In the genomic region with DNA sequence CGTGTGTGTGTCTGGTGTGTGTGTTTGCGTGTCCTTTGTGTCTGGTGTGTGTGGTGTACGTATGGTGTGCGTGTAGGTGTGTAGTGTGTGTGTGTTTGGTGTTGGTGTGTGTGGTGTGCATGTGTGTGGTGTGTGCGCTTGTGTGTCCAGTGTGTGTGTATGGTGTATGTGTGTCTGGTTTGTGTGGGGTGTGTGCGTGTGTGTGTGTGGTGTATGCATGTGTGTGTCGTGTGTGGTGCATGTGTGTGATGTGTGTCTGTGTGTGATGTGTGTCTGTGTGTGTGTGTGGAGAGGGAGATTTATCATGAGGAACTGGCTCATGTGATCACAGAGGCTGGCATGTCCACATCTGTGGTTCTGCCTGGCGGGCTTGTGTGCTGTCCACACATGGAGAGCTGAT, we compare ENCODE assay signal across 2 cellular contexts.
TF ChIP-seq lines count a peak whose summit lies in the region.

No MANE protein-coding gene starts in this region.

TF ChIP-seq in IMR-90, 13 proteins besides CTCF, POLR2A, EP300 and RAD21:
- TF ChIP-seq MXI1 (IDR thresholded peaks at IDR 0.05; ENCODE audit: borderline replicate concordance, low read depth, low read length): no peak
- TF ChIP-seq, protein P1, sequence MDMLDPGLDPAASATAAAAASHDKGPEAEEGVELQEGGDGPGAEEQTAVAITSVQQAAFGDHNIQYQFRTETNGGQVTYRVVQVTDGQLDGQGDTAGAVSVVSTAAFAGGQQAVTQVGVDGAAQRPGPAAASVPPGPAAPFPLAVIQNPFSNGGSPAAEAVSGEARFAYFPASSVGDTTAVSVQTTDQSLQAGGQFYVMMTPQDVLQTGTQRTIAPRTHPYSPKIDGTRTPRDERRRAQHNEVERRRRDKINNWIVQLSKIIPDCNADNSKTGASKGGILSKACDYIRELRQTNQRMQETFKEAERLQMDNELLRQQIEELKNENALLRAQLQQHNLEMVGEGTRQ (IDR thresholded peaks at IDR 0.05; ENCODE audit: low read depth, low read length): no peak
- no peak for TF ChIP-seq RCOR1 (IDR thresholded peaks at IDR 0.05; ENCODE audit: insufficient replicate concordance, low read length)

TF ChIP-seq in H1, 55 proteins besides CTCF, POLR2A, EP300 and RAD21:
- TF ChIP-seq BRCA1 (IDR thresholded peaks at IDR 0.05; ENCODE audit: low read depth, low read length) (no peak), SIRT6 (IDR thresholded peaks at IDR 0.05; ENCODE audit: low read length) (no peak), FOSL1 (IDR thresholded peaks at IDR 0.05; ENCODE audit: insufficient read depth, low read depth, low read length) (no peak), JUND (IDR thresholded peaks at IDR 0.05; ENCODE audit: low read length) (no peak), CEBPB (IDR thresholded peaks at IDR 0.05; ENCODE audit: low read depth, low read length) (no peak), EZH2 (IDR thresholded peaks at IDR 0.05; ENCODE audit: low read depth, low read length, severe bottlenecking) (no peak), ZNF274 (IDR thresholded peaks at IDR 0.05; ENCODE audit: borderline replicate concordance, extremely low read depth, low read length) (no peak), RFX5 (IDR thresholded peaks at IDR 0.05; ENCODE audit: borderline replicate concordance, low read depth, low read length) (no peak), KDM4A (IDR thresholded peaks at IDR 0.05; ENCODE audit: low read depth, low read length, severe bottlenecking) (no peak), SIX5 (IDR thresholded peaks at IDR 0.05; ENCODE audit: low read depth, low read length) (no peak), MAFK (IDR thresholded peaks at IDR 0.05; ENCODE audit: low read depth, low read length) (no peak), BCL11A (IDR thresholded peaks at IDR 0.05; ENCODE audit: low read depth in 2 of 2, low read length in 2 of 2) (no peak), HDAC6 (IDR thresholded peaks at IDR 0.05; ENCODE audit: low read depth, low read length) (no peak), POU5F1 (IDR thresholded peaks at IDR 0.05; ENCODE audit: low read depth, low read length) (no peak), JUN (IDR thresholded peaks at IDR 0.05; ENCODE audit: low read depth, low read length) (no peak), RBBP5 (IDR thresholded peaks at IDR 0.05; ENCODE audit: borderline replicate concordance, low read depth, low read length) (no peak), POLR2AphosphoS5 (IDR thresholded peaks at IDR 0.05; ENCODE audit: low read depth, low read length) (no peak), GTF2F1 (IDR thresholded peaks at IDR 0.05; ENCODE audit: borderline replicate concordance, low read depth, low read length) (no peak), SAP30 (IDR thresholded peaks at IDR 0.05; ENCODE audit: insufficient read depth, insufficient replicate concordance, low read length) (no peak), TEAD4 (IDR thresholded peaks at IDR 0.05; ENCODE audit: low read depth, low read length) (no peak)
TF ChIP-seq in H1: peak in this region for 0.
